1 cellular context compared by ENCODE assay signal in genomic region chr10:92573798-92574544, GRCh38.
TF ChIP-seq lines count a peak whose summit lies in the region.

Gene IDE (minus strand): TSS chr10:92574093. CDS start chr10:92574019, 74 bp downstream.

TF ChIP-seq in HepG2, 621 proteins besides CTCF, POLR2A, EP300 and RAD21 (continued from another document and continues in another):
- peak; percentile 84; the same call in 1 of the 2 replicates for TF ChIP-seq SIN3A (IDR thresholded peaks at IDR 0.05; ENCODE audit: borderline replicate concordance, low read depth, low read length)
- TF ChIP-seq YEATS4 (CRISPR knock-in tag; IDR thresholded peaks at IDR 0.05; ENCODE audit: borderline replicate concordance), result peak; percentile 93
- peak; percentile 63 for TF ChIP-seq MED8 (CRISPR knock-in tag; IDR thresholded peaks at IDR 0.05; ENCODE audit: insufficient replicate concordance)
- TF ChIP-seq, protein P1, sequence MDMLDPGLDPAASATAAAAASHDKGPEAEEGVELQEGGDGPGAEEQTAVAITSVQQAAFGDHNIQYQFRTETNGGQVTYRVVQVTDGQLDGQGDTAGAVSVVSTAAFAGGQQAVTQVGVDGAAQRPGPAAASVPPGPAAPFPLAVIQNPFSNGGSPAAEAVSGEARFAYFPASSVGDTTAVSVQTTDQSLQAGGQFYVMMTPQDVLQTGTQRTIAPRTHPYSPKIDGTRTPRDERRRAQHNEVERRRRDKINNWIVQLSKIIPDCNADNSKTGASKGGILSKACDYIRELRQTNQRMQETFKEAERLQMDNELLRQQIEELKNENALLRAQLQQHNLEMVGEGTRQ (IDR thresholded peaks at IDR 0.05; ENCODE audit: low read depth, low read length), result no peak
- TF ChIP-seq, protein P1 (CRISPR knock-in tag; IDR thresholded peaks at IDR 0.05; ENCODE audit: borderline replicate concordance), result peak; percentile 45; the same call in 1 of the 2 replicates
- no peak; the same call in 1 of the 2 replicates for TF ChIP-seq ZZZ3 (CRISPR knock-in tag; IDR thresholded peaks at IDR 0.05; ENCODE audit: borderline replicate concordance)
- peak; percentile 79 for TF ChIP-seq ZNF704 (CRISPR knock-in tag; IDR thresholded peaks at IDR 0.05; ENCODE audit: borderline replicate concordance)
- TF ChIP-seq ZC3H13 (CRISPR knock-in tag; IDR thresholded peaks at IDR 0.05), result peak; percentile 32; the same call in 1 of the 2 replicates
- peak; percentile 55; the same call in 1 of the 2 replicates for TF ChIP-seq HOXA5 (CRISPR knock-in tag; IDR thresholded peaks at IDR 0.05)
- TF ChIP-seq ZFY (CRISPR knock-in tag; IDR thresholded peaks at IDR 0.05), result peak; percentile 93
- TF ChIP-seq, protein P2, sequence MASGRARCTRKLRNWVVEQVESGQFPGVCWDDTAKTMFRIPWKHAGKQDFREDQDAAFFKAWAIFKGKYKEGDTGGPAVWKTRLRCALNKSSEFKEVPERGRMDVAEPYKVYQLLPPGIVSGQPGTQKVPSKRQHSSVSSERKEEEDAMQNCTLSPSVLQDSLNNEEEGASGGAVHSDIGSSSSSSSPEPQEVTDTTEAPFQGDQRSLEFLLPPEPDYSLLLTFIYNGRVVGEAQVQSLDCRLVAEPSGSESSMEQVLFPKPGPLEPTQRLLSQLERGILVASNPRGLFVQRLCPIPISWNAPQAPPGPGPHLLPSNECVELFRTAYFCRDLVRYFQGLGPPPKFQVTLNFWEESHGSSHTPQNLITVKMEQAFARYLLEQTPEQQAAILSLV (CRISPR knock-in tag; IDR thresholded peaks at IDR 0.05; ENCODE audit: borderline replicate concordance), result peak; percentile 72; the same call in 1 of the 2 replicates
- TF ChIP-seq ZMYM2 (CRISPR knock-in tag; IDR thresholded peaks at IDR 0.05), result no peak
- 0 out of 2 replicates have a peak, but pooled peaks have one; percentile 26 for TF ChIP-seq PCBP1 (IDR thresholded peaks at IDR 0.05; ENCODE audit: borderline replicate concordance, low read depth, low read length)
- TF ChIP-seq HMGXB3 (CRISPR knock-in tag; IDR thresholded peaks at IDR 0.05; ENCODE audit: borderline replicate concordance), result peak; percentile 69; the same call in 1 of the 2 replicates
- no peak; the same call in 1 of the 2 replicates for TF ChIP-seq ZNF674 (CRISPR knock-in tag; IDR thresholded peaks at IDR 0.05; ENCODE audit: low read depth)
- peak; percentile 88 for TF ChIP-seq ZNF235 (CRISPR knock-in tag; IDR thresholded peaks at IDR 0.05; ENCODE audit: borderline replicate concordance)
- TF ChIP-seq TP53 (CRISPR knock-in tag; conservative IDR thresholded peaks at IDR 0.05), result 0 out of 2 replicates have a peak, but pooled peaks have one; percentile 64
- no peak for TF ChIP-seq ZEB1 (IDR thresholded peaks at IDR 0.05; ENCODE audit: insufficient replicate concordance, low read depth)
- TF ChIP-seq CC2D1A (CRISPR knock-in tag; IDR thresholded peaks at IDR 0.05), result no peak
- TF ChIP-seq ZNF292 (CRISPR knock-in tag; IDR thresholded peaks at IDR 0.05; ENCODE audit: borderline replicate concordance, low read depth), result peak; percentile 90
- TF ChIP-seq FOXJ3 (CRISPR knock-in tag; IDR thresholded peaks at IDR 0.05; ENCODE audit: borderline replicate concordance), result peak; percentile 70; the same call in 1 of the 2 replicates
- TF ChIP-seq PLRG1 (conservative IDR thresholded peaks at IDR 0.05), result no peak
- peak; percentile 92; the same call in 1 of the 2 replicates for TF ChIP-seq ZNF350 (CRISPR knock-in tag; IDR thresholded peaks at IDR 0.05; ENCODE audit: borderline replicate concordance, low read depth)
- no peak for TF ChIP-seq GTF2F1 (IDR thresholded peaks at IDR 0.05; ENCODE audit: low read length)
- TF ChIP-seq TBL1XR1 (IDR thresholded peaks at IDR 0.05; ENCODE audit: borderline replicate concordance, low read length, partially characterized antibody), result peak; percentile 35
- TF ChIP-seq ZNF790 (CRISPR knock-in tag; IDR thresholded peaks at IDR 0.05; ENCODE audit: borderline replicate concordance), result peak; percentile 84
- peak; percentile 43; the same call in 1 of the 2 replicates for TF ChIP-seq KLF12 (CRISPR knock-in tag; IDR thresholded peaks at IDR 0.05; ENCODE audit: borderline replicate concordance)
- peak; percentile 62 for TF ChIP-seq IKZF5 (CRISPR knock-in tag; IDR thresholded peaks at IDR 0.05)
- TF ChIP-seq ZNF205 (CRISPR knock-in tag; IDR thresholded peaks at IDR 0.05), result peak; percentile 80
- TF ChIP-seq CSRNP2 (CRISPR knock-in tag; conservative IDR thresholded peaks at IDR 0.05; ENCODE audit: low read depth), result no peak
- no peak for TF ChIP-seq KDM1A (CRISPR knock-in tag; IDR thresholded peaks at IDR 0.05)
- TF ChIP-seq NR1H2 (CRISPR knock-in tag; IDR thresholded peaks at IDR 0.05; ENCODE audit: borderline replicate concordance, low read depth), result no peak; the same call in 1 of the 2 replicates
- peak; percentile 77 for TF ChIP-seq PHF20 (CRISPR knock-in tag; IDR thresholded peaks at IDR 0.05)
- no peak for TF ChIP-seq KLF13 (CRISPR knock-in tag; IDR thresholded peaks at IDR 0.05)
- peak; percentile 84; the same call in 1 of the 2 replicates for TF ChIP-seq FOXC1 (CRISPR knock-in tag; IDR thresholded peaks at IDR 0.05; ENCODE audit: borderline replicate concordance)
- TF ChIP-seq NAIF1 (CRISPR knock-in tag; IDR thresholded peaks at IDR 0.05; ENCODE audit: borderline replicate concordance), result peak; percentile 96
- no peak for TF ChIP-seq RBM39 (IDR thresholded peaks at IDR 0.05; ENCODE audit: low read depth, low read length, poor library complexity, severe bottlenecking)
- peak; percentile 93 for TF ChIP-seq ASH2L (IDR thresholded peaks at IDR 0.05; ENCODE audit: insufficient read length, low read depth, low read length)
- TF ChIP-seq NFKB2 (CRISPR knock-in tag; IDR thresholded peaks at IDR 0.05; ENCODE audit: borderline replicate concordance), result peak; percentile 57; the same call in 1 of the 2 replicates
- peak; percentile 39; the same call in 1 of the 2 replicates for TF ChIP-seq ZBTB1 (CRISPR knock-in tag; IDR thresholded peaks at IDR 0.05; ENCODE audit: borderline replicate concordance)
- peak; percentile 88 for TF ChIP-seq DMAP1 (CRISPR knock-in tag; IDR thresholded peaks at IDR 0.05)
- TF ChIP-seq SNAPC2 (CRISPR knock-in tag; IDR thresholded peaks at IDR 0.05), result no peak
- no peak for TF ChIP-seq ATF1 (CRISPR knock-in tag; IDR thresholded peaks at IDR 0.05)
- TF ChIP-seq ZNF326 (CRISPR knock-in tag; IDR thresholded peaks at IDR 0.05; ENCODE audit: borderline replicate concordance), result no peak
- TF ChIP-seq ZSCAN20 (CRISPR knock-in tag; IDR thresholded peaks at IDR 0.05; ENCODE audit: borderline replicate concordance), result peak; percentile 64; the same call in 1 of the 2 replicates
- 0 out of 2 replicates have a peak, but pooled peaks have one; percentile 17 for TF ChIP-seq MZF1 (CRISPR knock-in tag; IDR thresholded peaks at IDR 0.05; ENCODE audit: borderline replicate concordance)
- no peak; the same call in 1 of the 2 replicates for TF ChIP-seq ZNF639 (CRISPR knock-in tag; conservative IDR thresholded peaks at IDR 0.05)
- TF ChIP-seq, protein P3, sequence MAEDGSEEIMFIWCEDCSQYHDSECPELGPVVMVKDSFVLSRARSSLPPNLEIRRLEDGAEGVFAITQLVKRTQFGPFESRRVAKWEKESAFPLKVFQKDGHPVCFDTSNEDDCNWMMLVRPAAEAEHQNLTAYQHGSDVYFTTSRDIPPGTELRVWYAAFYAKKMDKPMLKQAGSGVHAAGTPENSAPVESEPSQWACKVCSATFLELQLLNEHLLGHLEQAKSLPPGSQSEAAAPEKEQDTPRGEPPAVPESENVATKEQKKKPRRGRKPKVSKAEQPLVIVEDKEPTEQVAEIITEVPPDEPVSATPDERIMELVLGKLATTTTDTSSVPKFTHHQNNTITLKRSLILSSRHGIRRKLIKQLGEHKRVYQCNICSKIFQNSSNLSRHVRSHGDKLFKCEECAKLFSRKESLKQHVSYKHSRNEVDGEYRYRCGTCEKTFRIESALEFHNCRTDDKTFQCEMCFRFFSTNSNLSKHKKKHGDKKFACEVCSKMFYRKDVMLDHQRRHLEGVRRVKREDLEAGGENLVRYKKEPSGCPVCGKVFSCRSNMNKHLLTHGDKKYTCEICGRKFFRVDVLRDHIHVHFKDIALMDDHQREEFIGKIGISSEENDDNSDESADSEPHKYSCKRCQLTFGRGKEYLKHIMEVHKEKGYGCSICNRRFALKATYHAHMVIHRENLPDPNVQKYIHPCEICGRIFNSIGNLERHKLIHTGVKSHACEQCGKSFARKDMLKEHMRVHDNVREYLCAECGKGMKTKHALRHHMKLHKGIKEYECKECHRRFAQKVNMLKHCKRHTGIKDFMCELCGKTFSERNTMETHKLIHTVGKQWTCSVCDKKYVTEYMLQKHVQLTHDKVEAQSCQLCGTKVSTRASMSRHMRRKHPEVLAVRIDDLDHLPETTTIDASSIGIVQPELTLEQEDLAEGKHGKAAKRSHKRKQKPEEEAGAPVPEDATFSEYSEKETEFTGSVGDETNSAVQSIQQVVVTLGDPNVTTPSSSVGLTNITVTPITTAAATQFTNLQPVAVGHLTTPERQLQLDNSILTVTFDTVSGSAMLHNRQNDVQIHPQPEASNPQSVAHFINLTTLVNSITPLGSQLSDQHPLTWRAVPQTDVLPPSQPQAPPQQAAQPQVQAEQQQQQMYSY (CRISPR knock-in tag; IDR thresholded peaks at IDR 0.05), result peak; percentile 100
- TF ChIP-seq RFX3 (CRISPR knock-in tag; IDR thresholded peaks at IDR 0.05), result 0 out of 2 replicates have a peak, but pooled peaks have one; percentile 39
- no peak for TF ChIP-seq FIP1L1 (IDR thresholded peaks at IDR 0.05; ENCODE audit: borderline replicate concordance, insufficient read depth, low read depth, low read length)
- TF ChIP-seq ZNF883 (CRISPR knock-in tag; IDR thresholded peaks at IDR 0.05; ENCODE audit: not compliant biosample characterization), result peak; percentile 98
